34 cellular contexts compared by ENCODE assay signal in genomic region chr6:155434117-155434516, GRCh38. TPM values are rescaled to one million over a fixed set of nuclear protein-coding genes. Genes with fewer than 3 reads are reported as not detected.
"Had no signal": no experiment of that assay in that cellular context is flagged by ENCODE, and none has a peak within 500 bp of the region (broad histone marks: within the 10 kb centered on the region; RNA-seq: fewer than 3 reads in every experiment).

No MANE protein-coding gene starts in this region.

- H3K4me2 ChIP-seq: hepatocyte had no signal

- H3K4me3 Mint-ChIP-seq: activated CD4-positive, alpha-beta memory T cell treated with anti-CD3 and anti-CD28 coated beads for 36 hours; activated CD4-positive, alpha-beta T cell treated with anti-CD3 and anti-CD28 coated beads, Interleukin-2, amount 10 ng/mL, durations not matched to agents 24 days and 14 days; central memory CD8-positive, alpha-beta T cell; mesothelial cell of epicardium; naive B cell; neural crest cell; T-helper 1 cell treated with Interleukin-12 subunit alpha and Interleukin-12 subunit beta and Interleukin-4 antibody, amounts not matched to agents 30 μg/mL and 1 μg/mL, for 36 hours had no signal

- H3K27me3 ChIP-seq: esophagus squamous epithelium, hepatocyte had no signal

- H3K79me2 ChIP-seq: hepatocyte had no signal

- H3K4me1 Mint-ChIP-seq: central memory CD8-positive, alpha-beta T cell; neural crest cell had no signal

- H3K27ac Mint-ChIP-seq: activated CD4-positive, alpha-beta memory T cell treated with anti-CD3 and anti-CD28 coated beads for 36 hours; activated T-helper 2 cell treated with anti-CD3 and anti-CD28 coated beads, Interferon-gamma antibody, Interleukin-2, Interleukin-4, amounts not matched to agents 10 μg/mL and 5 μg/mL and 100 μg/mL, durations not matched to agents 14 hours and 24 hours and 36 hours; mesothelial cell of epicardium; T-helper 1 cell treated with Interleukin-12 subunit alpha and Interleukin-12 subunit beta and Interleukin-4 antibody, amounts not matched to agents 30 μg/mL and 1 μg/mL, for 36 hours had no signal

- H3K9me3 ChIP-seq: esophagus squamous epithelium, thoracic aorta had no signal

- FAIRE-seq: bronchial epithelial cell, endometrium, frontal cortex, keratinocyte, TTC549, urothelium cell line had no signal

- H3K27me3 Mint-ChIP-seq: activated CD4-positive, alpha-beta memory T cell treated with anti-CD3 and anti-CD28 coated beads for 36 hours; activated CD4-positive, alpha-beta T cell treated with anti-CD3 and anti-CD28 coated beads, Interleukin-2, amount 10 ng/mL, durations not matched to agents 24 days and 14 days; naive B cell had no signal

- DNase-seq: activated CD4-positive, alpha-beta memory T cell treated with anti-CD3 and anti-CD28 coated beads for 36 hours; activated CD4-positive, alpha-beta T cell treated with anti-CD3 and anti-CD28 coated beads, Interleukin-2, amount 10 ng/mL, durations not matched to agents 24 days and 14 days; activated T-cell treated with anti-CD3 and anti-CD28 coated beads, Interleukin-2, amount 50 U/mL, for 48 hours; effector CD8-positive, alpha-beta T cell; esophagus squamous epithelium; left colon; mammary epithelial cell; naive B cell; occipital lobe; right cardiac atrium; stimulated activated CD4-positive, alpha-beta T cell treated with anti-CD3 and anti-CD28 coated beads, Interleukin-4, amount 100 ng/mL, for 1 hour; stimulated activated naive CD8-positive, alpha-beta T cell treated with anti-CD3 and anti-CD28 coated beads, Interleukin-15, Interleukin-2, amounts not matched to agents 100 U/mL and 50 U/mL, for 24 hours; T-helper 9 cell; trophoblast cell; WERI-Rb-1 had no signal

- ATAC-seq: activated CD4-positive, CD25-positive, alpha-beta regulatory T cell treated with anti-CD3 and anti-CD28 coated beads, Interleukin-2, amount 50 U/mL, for 24 hours; activated naive CD4-positive, alpha-beta T cell treated with anti-CD3 and anti-CD28 coated beads, Interleukin-2, amount 50 U/mL, for 72 hours; left colon; right cardiac atrium; stimulated activated naive CD8-positive, alpha-beta T cell treated with anti-CD3 and anti-CD28 coated beads, Interleukin-15, Interleukin-2, amounts not matched to agents 100 U/mL and 50 U/mL, for 24 hours had no signal

- H3K9me3 Mint-ChIP-seq: activated CD4-positive, alpha-beta memory T cell treated with anti-CD3 and anti-CD28 coated beads for 36 hours; activated T-helper 2 cell treated with anti-CD3 and anti-CD28 coated beads, Interferon-gamma antibody, Interleukin-2, Interleukin-4, amounts not matched to agents 10 μg/mL and 5 μg/mL and 100 μg/mL, durations not matched to agents 14 hours and 24 hours and 36 hours; central memory CD8-positive, alpha-beta T cell; mesothelial cell of epicardium; naive B cell; neural crest cell had no signal

- H3K4me3 ChIP-seq: esophagus squamous epithelium, hepatocyte, thoracic aorta had no signal

- H3K36me3 ChIP-seq: esophagus squamous epithelium, thoracic aorta, WERI-Rb-1 had no signal

- H2AFZ ChIP-seq: hepatocyte had no signal

- H3K36me3 Mint-ChIP-seq: activated CD4-positive, alpha-beta memory T cell treated with anti-CD3 and anti-CD28 coated beads for 36 hours; mesothelial cell of epicardium; naive B cell had no signal

- H3K27ac ChIP-seq: epithelial cell of prostate, esophagus squamous epithelium, hepatocyte, thoracic aorta, WERI-Rb-1 had no signal

RNA-seq across cellular contexts. Expression of gene NOX3, which starts 21.5 kb away (rescaled TPM):
- total RNA-seq: activated CD4-positive, alpha-beta memory T cell treated with anti-CD3 and anti-CD28 coated beads for 36 hours; activated CD4-positive, alpha-beta T cell treated with anti-CD3 and anti-CD28 coated beads, Interleukin-2, amount 10 ng/mL, durations not matched to agents 24 days and 14 days; activated naive CD4-positive, alpha-beta T cell treated with anti-CD3 and anti-CD28 coated beads, Interleukin-2, amount 50 U/mL, for 72 hours; activated T-helper 2 cell treated with anti-CD3 and anti-CD28 coated beads, Interferon-gamma antibody, Interleukin-2, Interleukin-4, amounts not matched to agents 10 μg/mL and 5 μg/mL and 100 μg/mL, durations not matched to agents 14 hours and 24 hours and 36 hours; bronchial epithelial cell; dermis microvascular lymphatic vessel endothelial cell; esophagus squamous epithelium; frontal cortex; hepatocyte; left colon; liver; mammary epithelial cell; mesothelial cell of epicardium; neural crest cell; occipital lobe; pulmonary artery endothelial cell; right cardiac atrium; thoracic aorta had no signal
- polyA plus RNA-seq: hepatocyte, keratinocyte, liver, mammary epithelial cell, right cardiac atrium had no signal
